8 cellular contexts compared by ENCODE assay signal in genomic region chr17:81890447-81891302, GRCh38. TPM values are rescaled to one million over a fixed set of nuclear protein-coding genes. Genes with fewer than 3 reads are reported as not detected.
DNase-seq lines count a peak whose midpoint lies in the region; ATAC-seq lines count a peak whose summit lies in the region.

No MANE protein-coding gene starts in this region.

- H3K4me3 ChIP-seq in iPS-20b (ENCODE audit: low read length) = peak overlapping the region; percentile 93

- no peaks in the 10 kb centered on the region for H3K9me3 ChIP-seq in iPS-20b (ENCODE audit: insufficient read depth, low read depth, low read length)

- H3K36me3 Mint-ChIP-seq in activated T-cell treated with anti-CD3 and anti-CD28 coated beads, Interleukin-2, amount 50 U/mL, for 72 hours (ENCODE audit: insufficient read depth in 2 of 2) = peaks cover 14 to 34% of the 10 kb centered on the region in 2 donors

- ATAC-seq in GM18867 (IDR thresholded peaks at IDR 0.05; ENCODE audit: unreplicated experiment) (peak; percentile 21), HG03175 (IDR thresholded peaks at IDR 0.05; ENCODE audit: unreplicated experiment) (peak; percentile 7)
- ATAC-seq in activated T-cell treated with anti-CD3 and anti-CD28 coated beads, Interleukin-2, amount 50 U/mL, for 72 hours (replicated peaks in 1 of 2) = no peak
- no peak for ATAC-seq in stimulated activated naive CD8-positive, alpha-beta T cell treated with anti-CD3 and anti-CD28 coated beads, Interleukin-15, amount 100 ng/mL, for 72 hours

- no peaks in the 10 kb centered on the region for H3K9me3 Mint-ChIP-seq in activated T-cell treated with anti-CD3 and anti-CD28 coated beads, Interleukin-2, amount 50 U/mL, for 72 hours
- H3K9me3 Mint-ChIP-seq in stimulated activated naive CD8-positive, alpha-beta T cell treated with anti-CD3 and anti-CD28 coated beads, Interleukin-15, amount 100 ng/mL, for 72 hours = no peaks in the 10 kb centered on the region

- peaks cover 63% of the 10 kb centered on the region for H3K36me3 ChIP-seq in iPS-20b (ENCODE audit: insufficient read depth, low read depth, low read length)

- DNase-seq in activated T-cell treated with anti-CD3 and anti-CD28 coated beads, Interleukin-2, amount 50 U/mL, for 72 hours = peak in 1 of 2 donors; percentile 31
- DNase-seq in stimulated activated naive CD8-positive, alpha-beta T cell treated with anti-CD3 and anti-CD28 coated beads, Interleukin-15, amount 100 ng/mL, for 72 hours = no peak
- no peak for DNase-seq in HPDE6-E6E7 (ENCODE audit: extremely low spot score)
- no peak for DNase-seq in T-helper 9 cell
- DNase-seq in SKM-1 treated with dmso at 0.1 percent for 144 hours (lab: John Stamatoyannopoulos, UW; ENCODE audit: unreplicated experiment) = no peak

- peak overlapping the region; percentile 36 for H3K27ac ChIP-seq in iPS-20b (ENCODE audit: low read length)

- peak overlapping the region; percentile 82 to 86 for H3K4me3 Mint-ChIP-seq in activated T-cell treated with anti-CD3 and anti-CD28 coated beads, Interleukin-2, amount 50 U/mL, for 72 hours
- peak overlapping the region; percentile 84 to 85 for H3K4me3 Mint-ChIP-seq in stimulated activated naive CD8-positive, alpha-beta T cell treated with anti-CD3 and anti-CD28 coated beads, Interleukin-15, amount 100 ng/mL, for 72 hours

- H3K27me3 ChIP-seq in iPS-20b (ENCODE audit: insufficient read depth, low read length) = no peaks in the 10 kb centered on the region

- no peaks in the 10 kb centered on the region for H3K27me3 Mint-ChIP-seq in activated T-cell treated with anti-CD3 and anti-CD28 coated beads, Interleukin-2, amount 50 U/mL, for 72 hours (ENCODE audit: low read depth)
- H3K27me3 Mint-ChIP-seq in stimulated activated naive CD8-positive, alpha-beta T cell treated with anti-CD3 and anti-CD28 coated beads, Interleukin-15, amount 100 ng/mL, for 72 hours = no peaks in the 10 kb centered on the region

- H3K27ac Mint-ChIP-seq in activated T-cell treated with anti-CD3 and anti-CD28 coated beads, Interleukin-2, amount 50 U/mL, for 72 hours = peak overlapping the region; percentile 85
- peak overlapping the region; percentile 93 for H3K27ac Mint-ChIP-seq in stimulated activated naive CD8-positive, alpha-beta T cell treated with anti-CD3 and anti-CD28 coated beads, Interleukin-15, amount 100 ng/mL, for 72 hours

- peaks cover 28% of the 10 kb centered on the region for H3K4me1 Mint-ChIP-seq in activated T-cell treated with anti-CD3 and anti-CD28 coated beads, Interleukin-2, amount 50 U/mL, for 72 hours (ENCODE audit: low read depth)
- peaks cover 56% of the 10 kb centered on the region for H3K4me1 Mint-ChIP-seq in stimulated activated naive CD8-positive, alpha-beta T cell treated with anti-CD3 and anti-CD28 coated beads, Interleukin-15, amount 100 ng/mL, for 72 hours

- peaks cover 5% of the 10 kb centered on the region; the same call in 1 of the 2 replicates for H3K4me1 ChIP-seq in iPS-20b (ENCODE audit: insufficient read depth, low read length)

- peak overlapping the region; percentile 96 for H3K9ac ChIP-seq in iPS-20b (ENCODE audit: low read depth, low read length)

RNA-seq across cellular contexts. Expression of gene ALYREF, which starts 0.7 kb away (rescaled TPM):
- 100 to 1,000 TPM in 1 of 2 donors, 10 to 100 TPM in 1; 95.9 to 122 TPM for total RNA-seq in activated T-cell treated with anti-CD3 and anti-CD28 coated beads, Interleukin-2, amount 50 U/mL, for 72 hours

RNA-seq across cellular contexts. Expression of gene ANAPC11, which starts 0.8 kb away (rescaled TPM):
- total RNA-seq in activated T-cell treated with anti-CD3 and anti-CD28 coated beads, Interleukin-2, amount 50 U/mL, for 72 hours = 100 to 1,000 TPM in 1 of 2 donors, 10 to 100 TPM in 1; 78.5 to 106 TPM

RNA-seq across cellular contexts. Expression of gene NPB, which starts 11.4 kb away (rescaled TPM):
- total RNA-seq in activated T-cell treated with anti-CD3 and anti-CD28 coated beads, Interleukin-2, amount 50 U/mL, for 72 hours = under 1 TPM in 1 of 2 donors, not detected in 1; 0.19 TPM

RNA-seq across cellular contexts. Expression of gene ARHGDIA, which starts 19.5 kb away (rescaled TPM):
- total RNA-seq in activated T-cell treated with anti-CD3 and anti-CD28 coated beads, Interleukin-2, amount 50 U/mL, for 72 hours = 100 to 1,000 TPM; 369 to 410 TPM

RNA-seq across cellular contexts. Expression of gene PCYT2, which starts 20.5 kb away (rescaled TPM):
- total RNA-seq in activated T-cell treated with anti-CD3 and anti-CD28 coated beads, Interleukin-2, amount 50 U/mL, for 72 hours = 10 to 100 TPM; 13.9 to 14.2 TPM

Comparison
In these comparisons a context has a peak if more than half of its experiments do, and no peak if none do; other contexts are left out.
1. ATAC-seq: peak in GM18867 (single experiment) and HG03175 (single experiment); none in activated T-cell treated with anti-CD3 and anti-CD28 coated beads, Interleukin-2, amount 50 U/mL, for 72 hours (0 of 2) and stimulated activated naive CD8-positive, alpha-beta T cell treated with anti-CD3 and anti-CD28 coated beads, Interleukin-15, amount 100 ng/mL, for 72 hours (single experiment).